8 cellular contexts compared by ENCODE assay signal in the genomic region with DNA sequence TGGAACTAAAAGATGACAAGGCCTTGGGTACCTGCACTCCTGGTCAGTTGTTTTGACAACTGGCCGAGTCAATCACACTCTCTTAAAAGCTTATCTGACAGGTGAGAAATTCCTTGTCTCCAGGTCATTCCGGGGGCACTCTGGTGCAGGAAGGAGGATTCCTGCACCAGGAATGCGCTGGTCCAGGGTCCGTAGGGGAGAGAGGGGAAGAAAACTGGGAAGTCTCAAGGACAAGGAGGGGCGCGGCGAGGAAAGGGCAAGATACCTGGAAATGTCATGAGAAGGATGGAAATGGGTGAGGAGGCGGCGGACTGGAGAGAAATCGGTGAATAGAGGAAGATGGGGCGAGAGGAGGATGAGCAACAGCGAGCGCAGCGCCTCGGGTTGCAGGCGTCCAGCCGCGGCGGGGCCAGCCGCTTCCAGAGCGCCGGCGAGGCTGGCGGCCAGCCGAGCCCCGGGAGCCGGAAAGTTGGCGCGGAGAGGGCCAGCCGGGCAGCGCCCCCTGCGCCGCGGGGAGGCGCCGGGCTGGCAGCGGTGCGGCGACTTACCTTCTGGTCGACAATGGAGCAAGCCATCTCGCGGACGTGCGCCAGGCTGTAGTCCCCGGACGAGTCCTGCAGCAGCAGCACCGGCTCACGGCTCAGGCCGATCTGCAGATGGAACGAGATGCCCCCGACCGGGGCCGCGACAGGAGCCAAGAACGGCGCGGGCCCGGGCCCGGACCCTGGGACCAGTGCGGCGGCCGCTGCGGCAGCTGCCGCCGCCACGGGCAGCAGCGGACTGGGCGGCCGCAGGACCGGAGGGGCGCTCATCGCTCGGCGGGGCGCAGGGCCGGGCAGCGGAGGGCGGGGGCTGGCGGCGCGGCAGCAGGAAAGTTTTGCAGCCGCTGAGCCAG. TPM values are rescaled to one million over a fixed set of nuclear protein-coding genes. Genes with fewer than 3 reads are reported as not detected.
DNase-seq lines count a peak whose midpoint lies in the region; ATAC-seq lines count a peak whose summit lies in the region.

No MANE protein-coding gene starts in this region.

- peak overlapping the region; percentile 80 for H3K9ac ChIP-seq in NT2/D1 (ENCODE audit: insufficient read length, low read depth)

- ATAC-seq in HG02759 (IDR thresholded peaks at IDR 0.05; ENCODE audit: unreplicated experiment) (peak; percentile 59), left lobe of liver (peak; percentile 74)
- peak; percentile 22 for ATAC-seq in stimulated activated naive CD8-positive, alpha-beta T cell treated with anti-CD3 and anti-CD28 coated beads, Interleukin-15, Interleukin-2, amounts not matched to agents 100 U/mL and 50 U/mL, for 24 hours

- H3K27me3 ChIP-seq in NT2/D1 (ENCODE audit: insufficient read depth, insufficient read length): no peaks in the 10 kb centered on the region

- DNase-seq in NCI-H82 (lab: John Stamatoyannopoulos, UW): peak; percentile 55
- DNase-seq in NCI-H82 treated with DMSO at 0.1 percent for 48 hours (lab: John Stamatoyannopoulos, UW; ENCODE audit: unreplicated experiment): no peak
- DNase-seq in NT2/D1 (ENCODE audit: low read depth, low spot score): no peak
- DNase-seq in dermis microvascular lymphatic vessel endothelial cell (ENCODE audit: low read depth in 2 of 2): peak; percentile 28 to 73
- peak; percentile 63 for DNase-seq in left lobe of liver (ENCODE audit: low spot score)
- peak; percentile 5 for DNase-seq in stimulated activated naive CD8-positive, alpha-beta T cell treated with anti-CD3 and anti-CD28 coated beads, Interleukin-15, Interleukin-2, amounts not matched to agents 100 U/mL and 50 U/mL, for 24 hours
- DNase-seq in OCI-M1 (lab: John Stamatoyannopoulos, UW): no peak

- H3K9me3 ChIP-seq in NT2/D1 (ENCODE audit: insufficient read depth, low read length): no peaks in the 10 kb centered on the region

- H3K4me3 ChIP-seq in NT2/D1 (ENCODE audit: insufficient read length, low read depth): peak overlapping the region; percentile 65

- no peaks in the 10 kb centered on the region for H3K4me1 ChIP-seq in NT2/D1 (ENCODE audit: insufficient read depth, insufficient read length)

- no peaks in the 10 kb centered on the region for H3K36me3 ChIP-seq in NT2/D1 (ENCODE audit: insufficient read depth, insufficient read length, low read length)

RNA-seq across cellular contexts. Expression of gene PRKD1, which starts 0.7 kb away (rescaled TPM):
- 4.5 and 7.2 TPM in 2 replicates for total RNA-seq in dermis microvascular lymphatic vessel endothelial cell
- total RNA-seq in left lobe of liver: 6.3 TPM

Comparison
In these comparisons a context has a peak if more than half of its experiments do, and no peak if none do; other contexts are left out.
1. DNase-seq: peak in NCI-H82 (single experiment), dermis microvascular lymphatic vessel endothelial cell (2 of 2), left lobe of liver (single experiment) and stimulated activated naive CD8-positive, alpha-beta T cell treated with anti-CD3 and anti-CD28 coated beads, Interleukin-15, Interleukin-2, amounts not matched to agents 100 U/mL and 50 U/mL, for 24 hours (single experiment); none in NCI-H82 treated with DMSO at 0.1 percent for 48 hours (single experiment), NT2/D1 (single experiment) and OCI-M1 (single experiment).
2. ATAC-seq: peak in every context shown above with its lines; median percentile 74 in left lobe of liver; 59 in HG02759; 22 in stimulated activated naive CD8-positive, alpha-beta T cell treated with anti-CD3 and anti-CD28 coated beads, Interleukin-15, Interleukin-2, amounts not matched to agents 100 U/mL and 50 U/mL, for 24 hours.